28 cellular contexts compared by ENCODE assay signal in the genomic region with DNA sequence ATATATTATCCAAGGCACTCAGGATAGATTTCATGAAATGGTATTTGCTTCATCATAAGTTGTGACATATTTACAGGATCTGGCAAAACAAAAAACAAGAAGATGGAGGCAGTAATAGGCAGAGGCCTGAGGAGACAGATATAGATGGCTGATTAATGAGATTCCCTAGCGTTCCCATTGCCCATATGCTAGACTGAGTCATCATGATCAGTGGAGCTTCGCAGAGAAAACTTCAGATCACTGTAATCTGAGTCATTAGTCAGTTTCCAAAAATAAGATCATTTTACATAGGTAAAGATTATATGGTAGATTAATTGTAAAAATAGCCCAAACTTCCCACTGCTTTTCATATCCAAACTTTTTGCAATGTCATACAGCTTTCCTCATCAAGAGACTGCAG.
DNase-seq lines count a peak whose midpoint lies in the region; ATAC-seq, FAIRE-seq and TF ChIP-seq lines count a peak whose summit lies in the region.
"Had no signal": no experiment of that assay in that cellular context is flagged by ENCODE, and none has a peak within 500 bp of the region (broad histone marks: within the 10 kb centered on the region; RNA-seq: fewer than 3 reads in every experiment).

No MANE protein-coding gene starts in this region.

- no peak overlapping the region for H3K27ac Mint-ChIP-seq in MCF 10A (ENCODE audit: low read depth, unreplicated experiment)
- H3K27ac Mint-ChIP-seq in astrocyte (ENCODE audit: unreplicated experiment) = peak overlapping the region; percentile 50
- H3K27ac Mint-ChIP-seq: B cell; CD8-positive, alpha-beta T cell had no signal

- intact Hi-C loops in MCF 10A (cut with micrococcal nuclease) (no loop called here), breast epithelium (cut with DNase I; ENCODE audit: low total_unique reads) (no loop called here)

- H3K4me2 ChIP-seq in astrocyte (ENCODE audit: low read length) = peak overlapping the region; percentile 23
- H3K4me2 ChIP-seq: PC-9 had no signal

- H3K79me2 ChIP-seq in astrocyte (ENCODE audit: insufficient read depth, low read length) = no peaks in the 10 kb centered on the region

- no peaks in the 10 kb centered on the region for H4K20me1 ChIP-seq in astrocyte (ENCODE audit: insufficient read depth, low read length)

- H3K9me3 ChIP-seq in breast epithelium (no peaks in the 10 kb centered on the region), astrocyte (ENCODE audit: insufficient read depth, low read depth, low read length) (no peaks in the 10 kb centered on the region)
- H3K9me3 ChIP-seq: Caco-2 had no signal

- no peak for ATAC-seq in GM18909 (IDR thresholded peaks at IDR 0.05; ENCODE audit: poor library complexity, unreplicated experiment)
- ATAC-seq in HG02884 (IDR thresholded peaks at IDR 0.05; ENCODE audit: unreplicated experiment) = no peak
- no peak for ATAC-seq in GM21576 (IDR thresholded peaks at IDR 0.05; ENCODE audit: unreplicated experiment)
- ATAC-seq: CD8-positive, alpha-beta T cell had no signal

- H2AFZ ChIP-seq in astrocyte (ENCODE audit: low read depth, low read length) = no peak overlapping the region
- H2AFZ ChIP-seq: PC-9 had no signal

- H3K4me1 Mint-ChIP-seq in MCF 10A (ENCODE audit: insufficient read depth, unreplicated experiment) (no peaks in the 10 kb centered on the region), astrocyte (ENCODE audit: low read depth, unreplicated experiment) (peaks cover 9% of the 10 kb centered on the region)
- H3K4me1 Mint-ChIP-seq: B cell had no signal

- H3K27me3 Mint-ChIP-seq in MCF 10A (ENCODE audit: insufficient read depth, unreplicated experiment) (peaks cover 29% of the 10 kb centered on the region), astrocyte (ENCODE audit: low read depth, unreplicated experiment) (peaks cover 2% of the 10 kb centered on the region)
- H3K27me3 Mint-ChIP-seq: B cell had no signal

- H3K36me3 Mint-ChIP-seq in MCF 10A (ENCODE audit: insufficient read depth, unreplicated experiment) (no peaks in the 10 kb centered on the region), astrocyte (ENCODE audit: low read depth, unreplicated experiment) (no peaks in the 10 kb centered on the region)
- H3K36me3 Mint-ChIP-seq: CD8-positive, alpha-beta T cell had no signal

- H3K36me3 ChIP-seq in breast epithelium (no peaks in the 10 kb centered on the region), astrocyte (ENCODE audit: insufficient read depth, low read length) (no peaks in the 10 kb centered on the region)

- H3K4me1 ChIP-seq in breast epithelium (no peaks in the 10 kb centered on the region), astrocyte (ENCODE audit: insufficient read depth, low read length) (no peaks in the 10 kb centered on the region)
- H3K4me1 ChIP-seq: Caco-2 had no signal

- no peak overlapping the region for H3K9ac ChIP-seq in astrocyte (ENCODE audit: low read length)

- no peak overlapping the region for H3K27ac ChIP-seq in breast epithelium
- no peak overlapping the region for H3K27ac ChIP-seq in astrocyte (ENCODE audit: low read depth, low read length)
- H3K27ac ChIP-seq: 22Rv1, C4-2B, HL-60, PC-9 had no signal

- H3K4me3 ChIP-seq in breast epithelium (no peak overlapping the region), astrocyte (ENCODE audit: insufficient read depth, low read depth, low read length) (no peak overlapping the region), epithelial cell of esophagus (ENCODE audit: low read length) (no peak overlapping the region)
- H3K4me3 ChIP-seq: PC-9 had no signal

- no TSS peak for BruUV-seq in MCF 10A (replicated peaks; lab: Mats Ljungman, UMichigan)

- TF ChIP-seq CTCF in MCF 10A (IDR thresholded peaks at IDR 0.05; ENCODE audit: unreplicated experiment) (no peak), breast epithelium (IDR thresholded peaks at IDR 0.05) (no peak), astrocyte (IDR thresholded peaks at IDR 0.05; ENCODE audit: insufficient read depth, low read depth, low read length) (no peak), epithelial cell of esophagus (IDR thresholded peaks at IDR 0.05; ENCODE audit: insufficient read depth, low read depth, low read length, missing control alignments) (no peak)

- H3K27me3 ChIP-seq in breast epithelium (no peaks in the 10 kb centered on the region), astrocyte (ENCODE audit: insufficient read depth, low read length) (no peaks in the 10 kb centered on the region)

- FAIRE-seq in astrocyte (lab: Jason Lieb, UNC) = no peak
- FAIRE-seq: GM12892, GM19239, H54 had no signal

- DNase-seq in MCF 10A (ENCODE audit: unreplicated experiment) (peak; percentile 23), breast epithelium (ENCODE audit: low spot score in 2 of 2) (no peak), astrocyte (ENCODE audit: low read depth) (peak; percentile 62), epithelial cell of esophagus (ENCODE audit: low read depth) (peak; percentile 29), hepatic stellate cell (ENCODE audit: low spot score) (no peak)
- DNase-seq: Caco-2; CD8-positive, alpha-beta T cell; DMS 273 treated with DMSO at 0.1 percent for 48 hours; DMS79; NCI-H1092; NCI-H1436; NCI-H1930; NCI-H2107; NCI-H526; NCI-H82; NK-92 treated with Interleukin-12 subunit alpha and Interleukin-12 subunit beta, amount 100 ng/mL, for 24 hours; PC-9; SHP77 had no signal

- no peak for TF ChIP-seq POLR2A in breast epithelium (IDR thresholded peaks at IDR 0.05)

- no peak overlapping the region for H3K4me3 Mint-ChIP-seq in MCF 10A (ENCODE audit: unreplicated experiment)
- H3K4me3 Mint-ChIP-seq in astrocyte (ENCODE audit: unreplicated experiment) = no peak overlapping the region
- H3K4me3 Mint-ChIP-seq: B cell; CD8-positive, alpha-beta T cell had no signal

- CTCF ChIA-PET in MCF 10A (lab: Yijun Ruan, JAX) = interaction anchor here (2.4 kb wide), 1 partner anchor 12 kb away, joined by 10 read pairs; no protein-coding TSS in a partner anchor

- H3K9me3 Mint-ChIP-seq in MCF 10A (ENCODE audit: unreplicated experiment) (no peaks in the 10 kb centered on the region), astrocyte (ENCODE audit: unreplicated experiment) (no peaks in the 10 kb centered on the region)
- H3K9me3 Mint-ChIP-seq: CD8-positive, alpha-beta T cell had no signal

- POLR2A ChIA-PET in MCF 10A (lab: Yijun Ruan, JAX) = no interaction called here

Comparison
In these comparisons a context has a peak if more than half of its experiments do, and no peak if none do; other contexts are left out.
1. DNase-seq: peak in MCF 10A (single experiment), astrocyte (single experiment) and epithelial cell of esophagus (single experiment); none in breast epithelium (0 of 2) and hepatic stellate cell (single experiment).